18 cellular contexts compared by ENCODE assay signal in the genomic region with DNA sequence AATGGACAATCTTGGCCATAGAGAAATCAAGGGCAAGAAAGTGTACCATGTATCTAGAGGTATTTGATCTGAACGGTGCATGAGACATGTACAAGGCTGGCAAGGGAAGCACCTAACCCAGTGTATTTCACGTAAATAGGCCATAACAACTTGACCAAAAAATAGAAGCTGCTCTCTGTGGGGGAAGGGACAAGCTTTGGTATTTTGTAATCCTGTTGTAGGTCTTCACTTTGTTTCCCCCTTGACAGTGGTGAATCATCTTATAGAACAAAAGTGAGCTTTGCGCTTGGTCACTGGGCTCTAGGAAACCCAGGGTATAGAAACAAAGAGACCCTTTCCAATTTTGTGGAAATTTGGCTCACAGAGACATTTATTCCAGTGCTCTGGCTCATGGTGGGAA.
"Had no signal": no experiment of that assay in that cellular context is flagged by ENCODE, and none has a peak within 500 bp of the region (broad histone marks: within the 10 kb centered on the region; RNA-seq: fewer than 3 reads in every experiment).

No MANE protein-coding gene starts in this region.

- H3K9me3 ChIP-seq: colonic mucosa, heart left ventricle, tibial artery had no signal

- H3K27me3 ChIP-seq: colonic mucosa, heart left ventricle, tibial artery had no signal

- H3K4me3 Mint-ChIP-seq: activated B cell treated with CpG ODN at 0.5 μM for 24 hours; activated CD4-positive, alpha-beta T cell treated with anti-CD3 and anti-CD28 coated beads, Interleukin-2, amount 10 ng/mL, durations not matched to agents 7 days and 5 days; activated T-cell treated with anti-CD3 and anti-CD28 coated beads, Interleukin-2, amount 50 U/mL, for 72 hours; immature natural killer cell; mesothelial cell of epicardium; stimulated activated memory B cell treated with anti-CD40 and anti-IgM and Interleukin-4, amounts not matched to agents 10 μg/mL and 1 μg/mL and 100 μg/mL, for 72 hours had no signal

- H3K27ac ChIP-seq: colonic mucosa, tibial artery had no signal

- H3K27me3 Mint-ChIP-seq: activated B cell treated with CpG ODN at 0.5 μM for 24 hours; activated CD4-positive, alpha-beta T cell treated with anti-CD3 and anti-CD28 coated beads, Interleukin-2, amount 10 ng/mL, durations not matched to agents 7 days and 5 days; stimulated activated memory B cell treated with anti-CD40 and anti-IgM and Interleukin-4, amounts not matched to agents 10 μg/mL and 1 μg/mL and 100 μg/mL, for 72 hours had no signal

- DNase-seq: activated B cell treated with CpG ODN at 0.5 μM for 24 hours; activated CD4-positive, alpha-beta T cell treated with anti-CD3 and anti-CD28 coated beads, Interleukin-2, amount 10 ng/mL, durations not matched to agents 7 days and 5 days; activated CD8-positive, alpha-beta memory T cell treated with anti-CD3 and anti-CD28 coated beads, Interleukin-2, amount 50 U/mL, for 48 hours; activated gamma-delta T cell; activated T-cell treated with anti-CD3 and anti-CD28 coated beads, Interleukin-2, amount 50 U/mL, for 72 hours; colonic mucosa; foreskin melanocyte; immature natural killer cell; left cardiac atrium; stimulated activated CD4-positive, alpha-beta T cell treated with anti-CD3 and anti-CD28 coated beads, Interleukin-2, amount 100 ng/mL, for 48 hours; T-helper 2 cell had no signal

- H3K4me3 ChIP-seq: colonic mucosa, heart left ventricle, lung, tibial artery had no signal

- FAIRE-seq: TTC549 had no signal

- H3K4me1 Mint-ChIP-seq: activated B cell treated with CpG ODN at 0.5 μM for 24 hours; mesothelial cell of epicardium; stimulated activated memory B cell treated with anti-CD40 and anti-IgM and Interleukin-4, amounts not matched to agents 10 μg/mL and 1 μg/mL and 100 μg/mL, for 72 hours had no signal

- H3K27ac Mint-ChIP-seq: activated B cell treated with CpG ODN at 0.5 μM for 24 hours; activated CD4-positive, alpha-beta T cell treated with anti-CD3 and anti-CD28 coated beads, Interleukin-2, amount 10 ng/mL, durations not matched to agents 7 days and 5 days; activated naive CD4-positive, alpha-beta T cell treated with anti-CD3 and anti-CD28 coated beads, Interleukin-2, amount 50 U/mL, for 72 hours; activated T-cell treated with anti-CD3 and anti-CD28 coated beads, Interleukin-2, amount 50 U/mL, for 72 hours; immature natural killer cell; mesothelial cell of epicardium; stimulated activated memory B cell treated with anti-CD40 and anti-IgM and Interleukin-4, amounts not matched to agents 10 μg/mL and 1 μg/mL and 100 μg/mL, for 72 hours had no signal

- H3K9me3 Mint-ChIP-seq: activated B cell treated with CpG ODN at 0.5 μM for 24 hours; activated naive CD4-positive, alpha-beta T cell treated with anti-CD3 and anti-CD28 coated beads, Interleukin-2, amount 50 U/mL, for 72 hours; activated T-cell treated with anti-CD3 and anti-CD28 coated beads, Interleukin-2, amount 50 U/mL, for 72 hours; immature natural killer cell; stimulated activated memory B cell treated with anti-CD40 and anti-IgM and Interleukin-4, amounts not matched to agents 10 μg/mL and 1 μg/mL and 100 μg/mL, for 72 hours had no signal

- H3K36me3 ChIP-seq: colonic mucosa had no signal

- ATAC-seq: activated naive CD4-positive, alpha-beta T cell treated with anti-CD3 and anti-CD28 coated beads, Interleukin-2, amount 50 U/mL, for 72 hours; activated T-cell treated with anti-CD3 and anti-CD28 coated beads, Interleukin-2, amount 50 U/mL, for 72 hours; stimulated activated memory B cell treated with anti-CD40 and anti-IgM and Interleukin-4, amounts not matched to agents 10 μg/mL and 1 μg/mL and 100 μg/mL, for 72 hours had no signal
